In the genomic region with DNA sequence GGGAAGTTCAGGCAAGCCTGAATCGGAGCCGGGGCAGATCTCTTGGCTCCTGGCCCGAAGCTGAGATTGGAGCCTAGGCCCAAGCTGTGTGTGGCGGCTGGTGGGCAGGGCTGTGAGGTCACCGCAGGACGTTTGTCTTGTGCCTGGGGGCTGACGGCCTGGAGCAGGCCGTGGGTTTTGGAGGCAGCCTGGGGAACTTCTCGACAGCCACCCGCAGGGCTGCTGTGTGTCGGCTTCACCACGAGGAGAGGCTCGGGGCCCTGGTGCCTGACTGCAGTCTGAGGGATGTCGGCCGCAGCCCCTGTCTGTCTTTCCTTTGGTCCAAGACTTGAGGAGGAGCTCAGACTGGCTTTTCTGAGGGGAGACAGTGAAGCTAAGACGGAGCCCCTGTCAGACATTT, we compare ENCODE assay signal across 3 cellular contexts. TPM values are rescaled to one million over a fixed set of nuclear protein-coding genes. Genes with fewer than 3 reads are reported as not detected.
"Had no signal": no experiment of that assay in that cellular context is flagged by ENCODE, and none has a peak within 500 bp of the region (broad histone marks: within the 10 kb centered on the region; RNA-seq: fewer than 3 reads in every experiment).

No MANE protein-coding gene starts in this region.

RNA-seq across cellular contexts. Expression of gene FAM90A1, which starts 5.1 kb away (rescaled TPM):
- total RNA-seq: LHCN-M2, MCF 10A, NCI-H460 had no signal
